ENCODE assay signal across 11 cellular contexts in genomic region chr15:74788042-74788715, GRCh38. TPM values are rescaled to one million over a fixed set of nuclear protein-coding genes. Genes with fewer than 3 reads are reported as not detected.
DNase-seq lines count a peak whose midpoint lies in the region; ATAC-seq and TF ChIP-seq lines count a peak whose summit lies in the region.
"Had no signal": no experiment of that assay in that cellular context is flagged by ENCODE, and none has a peak within 500 bp of the region (broad histone marks: within the 10 kb centered on the region; RNA-seq: fewer than 3 reads in every experiment).

No MANE protein-coding gene starts in this region.

- peak overlapping the region; percentile 99 for H3K27ac Mint-ChIP-seq in activated CD4-positive, alpha-beta memory T cell treated with anti-CD3 and anti-CD28 coated beads for 36 hours

- H3K4me3 Mint-ChIP-seq in activated CD4-positive, alpha-beta memory T cell treated with anti-CD3 and anti-CD28 coated beads for 36 hours = peak overlapping the region; percentile 90

- no peaks in the 10 kb centered on the region for H3K9me3 Mint-ChIP-seq in activated CD4-positive, alpha-beta memory T cell treated with anti-CD3 and anti-CD28 coated beads for 36 hours

- POLR2A ChIA-PET in activated CD4-positive, alpha-beta memory T cell treated with anti-CD3 and anti-CD28 coated beads for 36 hours (lab: Charles Lee) = interaction anchor here (0.6 to 9.4 kb wide), 13 partner anchors 9 to 150 kb away, joined by 3 to 116 read pairs (median 5); partner anchors contain the start of genes COX5A, CSK, FAM219B and ULK3

- ATAC-seq in lower lobe of right lung = peak; percentile 29 to 30
- ATAC-seq in HG02798 (IDR thresholded peaks at IDR 0.05; ENCODE audit: poor library complexity, unreplicated experiment) = no peak

- no peaks in the 10 kb centered on the region for H3K27me3 ChIP-seq in left ventricle myocardium inferior (ENCODE audit: low read depth)
- no peaks in the 10 kb centered on the region for H3K27me3 ChIP-seq in lower lobe of right lung (ENCODE audit: low read depth)

- intact Hi-C loops in left ventricle myocardium inferior (cut with micrococcal nuclease) = no loop called here
- intact Hi-C loops in cardiac septum (cut with DNase I) = loop anchor here (5.0 kb wide), 1 partner anchor 114 kb away; no protein-coding TSS in a partner anchor
- intact Hi-C loops in activated CD4-positive, alpha-beta memory T cell treated with anti-CD3 and anti-CD28 coated beads for 36 hours (cut with micrococcal nuclease) = loop anchor here (5.0 to 10.0 kb wide), 7 partner anchors 104 to 793 kb away; partner anchors contain the start of genes ARID3B, C15orf39, MPI and PML
- intact Hi-C loops in lower lobe of right lung (cut with DNase I) = no loop called here

- H3K27ac ChIP-seq in left ventricle myocardium inferior (replicated peaks) (peak overlapping the region; percentile 98), lower lobe of right lung (peak overlapping the region; percentile 85), urinary bladder (ENCODE audit: low read depth) (peak overlapping the region; percentile 35)

- H3K27me3 Mint-ChIP-seq in activated CD4-positive, alpha-beta memory T cell treated with anti-CD3 and anti-CD28 coated beads for 36 hours = no peaks in the 10 kb centered on the region

- DNase-seq in left ventricle myocardium inferior (no peak), cardiac septum (ENCODE audit: low spot score) (no peak), lower lobe of right lung (no peak), cerebellar nuclear complex (lab: John Stamatoyannopoulos, UW) (no peak)
- no peak for DNase-seq in activated CD4-positive, alpha-beta memory T cell treated with anti-CD3 and anti-CD28 coated beads for 36 hours
- no peak for DNase-seq in central memory CD4-positive, alpha-beta T cell
- DNase-seq: DMS 273 treated with DMSO at 0.1 percent for 48 hours had no signal

- H3K4me3 ChIP-seq in left ventricle myocardium inferior (peak overlapping the region; percentile 45), lower lobe of right lung (peak overlapping the region; percentile 44), urinary bladder (ENCODE audit: low read depth, low read length) (no peak overlapping the region)

- H3K9me3 ChIP-seq in left ventricle myocardium inferior (replicated peaks) (no peaks in the 10 kb centered on the region), lower lobe of right lung (no peaks in the 10 kb centered on the region)

- H3K36me3 Mint-ChIP-seq in activated CD4-positive, alpha-beta memory T cell treated with anti-CD3 and anti-CD28 coated beads for 36 hours = peaks cover 63% of the 10 kb centered on the region

- CTCF ChIA-PET in activated CD4-positive, alpha-beta memory T cell treated with anti-CD3 and anti-CD28 coated beads for 36 hours (lab: Charles Lee) = interaction anchor here (0.5 to 22.0 kb wide), 25 partner anchors 8 to 243 kb away, joined by 3 to 1220 read pairs (median 4); partner anchors contain the start of genes COX5A, CSK, FAM219B and MPI

- no peak for TF ChIP-seq CTCF in left ventricle myocardium inferior (IDR thresholded peaks at IDR 0.05; ENCODE audit: borderline replicate concordance)
- TF ChIP-seq CTCF in lower lobe of right lung (IDR thresholded peaks at IDR 0.05) = no peak

- H3K36me3 ChIP-seq in left ventricle myocardium inferior (no peaks in the 10 kb centered on the region), lower lobe of right lung (no peaks in the 10 kb centered on the region), urinary bladder (ENCODE audit: insufficient read depth) (no peaks in the 10 kb centered on the region)

- H3K4me1 ChIP-seq in left ventricle myocardium inferior (peaks cover 100% of the 10 kb centered on the region), lower lobe of right lung (peaks cover 99% of the 10 kb centered on the region), urinary bladder (ENCODE audit: insufficient read depth) (no peaks in the 10 kb centered on the region)

- WGBS in urinary bladder = 53% methylated on average over 8 of the region's 8 CpGs

- H3K4me1 Mint-ChIP-seq in activated CD4-positive, alpha-beta memory T cell treated with anti-CD3 and anti-CD28 coated beads for 36 hours (ENCODE audit: low read depth) = peaks cover 60% of the 10 kb centered on the region

RNA-seq across cellular contexts. Expression of gene CSK, which starts 6.3 kb away (rescaled TPM):
- 34.0 TPM for total RNA-seq in left ventricle myocardium inferior
- 29.5 TPM for total RNA-seq in cardiac septum
- 100 to 1,000 TPM; 260 to 262 TPM for total RNA-seq in activated CD4-positive, alpha-beta memory T cell treated with anti-CD3 and anti-CD28 coated beads for 36 hours
- 83.8 TPM for total RNA-seq in lower lobe of right lung
- 17.8 TPM for total RNA-seq in urinary bladder
- 30.7 TPM for polyA plus RNA-seq in urinary bladder

RNA-seq across cellular contexts. Expression of gene LMAN1L, which starts 24.5 kb away (rescaled TPM):
- total RNA-seq in left ventricle myocardium inferior (8.1 TPM), cardiac septum (7.9 TPM), lower lobe of right lung (not detected), urinary bladder (0.85 TPM)
- total RNA-seq in activated CD4-positive, alpha-beta memory T cell treated with anti-CD3 and anti-CD28 coated beads for 36 hours = not detected
- polyA plus RNA-seq in urinary bladder = 0.33 TPM
- total RNA-seq: dermis blood vessel endothelial cell had no signal

RNA-seq across cellular contexts. Expression of gene CPLX3, which starts 38.2 kb away (rescaled TPM):
- total RNA-seq in left ventricle myocardium inferior = 1.2 TPM
- total RNA-seq in cardiac septum = 0.67 TPM
- not detected for total RNA-seq in activated CD4-positive, alpha-beta memory T cell treated with anti-CD3 and anti-CD28 coated beads for 36 hours
- not detected for total RNA-seq in lower lobe of right lung
- not detected for total RNA-seq in urinary bladder
- 0.22 TPM for polyA plus RNA-seq in urinary bladder
- total RNA-seq: dermis blood vessel endothelial cell had no signal

RNA-seq across cellular contexts. Expression of gene CYP1A2, which starts 39.5 kb away (rescaled TPM):
- total RNA-seq in left ventricle myocardium inferior (not detected), cardiac septum (not detected), lower lobe of right lung (not detected), urinary bladder (not detected)
- not detected for total RNA-seq in activated CD4-positive, alpha-beta memory T cell treated with anti-CD3 and anti-CD28 coated beads for 36 hours
- not detected for polyA plus RNA-seq in urinary bladder
- total RNA-seq: dermis blood vessel endothelial cell; T-helper 2 cell treated with Interferon-gamma antibody and Interleukin-4, amounts not matched to agents 100 ng/mL and 5 ng/mL, for 36 hours had no signal

RNA-seq across cellular contexts. Expression of gene ULK3, which starts 54.8 kb away (rescaled TPM):
- total RNA-seq in left ventricle myocardium inferior (34.1 TPM), cardiac septum (25.6 TPM), lower lobe of right lung (40.3 TPM), urinary bladder (16.1 TPM)
- 10 to 100 TPM; 51.4 to 57.6 TPM for total RNA-seq in activated CD4-positive, alpha-beta memory T cell treated with anti-CD3 and anti-CD28 coated beads for 36 hours
- 25.1 TPM for polyA plus RNA-seq in urinary bladder

Comparison
In these comparisons a context has a peak if more than half of its experiments do, and no peak if none do; other contexts are left out.
1. intact Hi-C loops: an anchor here in cardiac septum (5.0 kb wide) and activated CD4-positive, alpha-beta memory T cell treated with anti-CD3 and anti-CD28 coated beads for 36 hours (5.0 to 10.0 kb wide); none called in left ventricle myocardium inferior and lower lobe of right lung.
2. H3K27ac ChIP-seq: peak in every context shown above with its lines; median percentile 98 in left ventricle myocardium inferior; 85 in lower lobe of right lung; 35 in urinary bladder.